ENCODE assay signal across 8 cellular contexts in genomic region chr9:126804696-126805545, GRCh38. TPM values are rescaled to one million over a fixed set of nuclear protein-coding genes. Genes with fewer than 3 reads are reported as not detected.
DNase-seq lines count a peak whose midpoint lies in the region; ATAC-seq and TF ChIP-seq lines count a peak whose summit lies in the region.

Gene ZBTB43, plus strand, starts transcription at chr9:126805040. Its CDS starts 27,470 bp downstream, at chr9:126832510.

- peaks cover 9 to 23% of the 10 kb centered on the region in 2 experiments; a peak in 3 of 4 replicates for H3K79me1 ChIP-seq in IMR-90 (ENCODE audit: low read depth in 1 of 2, low read length in 2 of 2)

- peak within 1 kb of the TSS; percentile 74 for H2AK5ac ChIP-seq in IMR-90 (ENCODE audit: low read depth, low read length)

- H3K4me3 Mint-ChIP-seq in endothelial cell (ENCODE audit: unreplicated experiment): peak within 1 kb of the TSS; percentile 99
- H3K4me3 Mint-ChIP-seq in mesothelial cell of epicardium: peak within 1 kb of the TSS; percentile 91

- H4K5ac ChIP-seq in IMR-90 (ENCODE audit: low read depth, low read length): peak within 1 kb of the TSS; percentile 97

- H3K18ac ChIP-seq in IMR-90 (ENCODE audit: low read depth, low read length): peak within 1 kb of the TSS; percentile 73

- H3K9me3 Mint-ChIP-seq in endothelial cell (ENCODE audit: unreplicated experiment) (no peaks in the 10 kb centered on the region), mesothelial cell of epicardium (no peaks in the 10 kb centered on the region)

- peaks cover 16% of the 10 kb centered on the region for H3K4me1 Mint-ChIP-seq in endothelial cell (ENCODE audit: unreplicated experiment)
- H3K4me1 Mint-ChIP-seq in mesothelial cell of epicardium: peaks cover 29% of the 10 kb centered on the region

- no peaks in the 10 kb centered on the region for H3K9me2 ChIP-seq in OCI-LY7 (ENCODE audit: insufficient read depth, low read length)

- peaks cover 11% of the 10 kb centered on the region for H3K27me3 Mint-ChIP-seq in endothelial cell (ENCODE audit: unreplicated experiment)
- peaks cover 19% of the 10 kb centered on the region for H3K27me3 Mint-ChIP-seq in mesothelial cell of epicardium (ENCODE audit: low read depth)

- H3K23ac ChIP-seq in IMR-90 (ENCODE audit: low read depth, low read length): peak within 1 kb of the TSS; percentile 78

- H2BK120ac ChIP-seq in IMR-90 (ENCODE audit: low read depth, low read length): peak within 1 kb of the TSS; percentile 70

- peak within 1 kb of the TSS; percentile 35; the same call in 1 of the 3 replicates for H2BK15ac ChIP-seq in IMR-90 (ENCODE audit: low read depth, low read length)

- dilution Hi-C loops in IMR-90 (cut with HindIII; ENCODE audit: low sequenced_read_pairs, unreplicated experiment): no loop called here

- ATAC-seq in GM21515 (IDR thresholded peaks at IDR 0.05; ENCODE audit: unreplicated experiment) (peak; percentile 67), IMR-90 (ENCODE audit: low read depth) (peak; percentile 91)

- H3K4ac ChIP-seq in IMR-90 (ENCODE audit: low read depth, low read length): peak within 1 kb of the TSS; percentile 91

- H2AFZ ChIP-seq in IMR-90 (replicated peaks; ENCODE audit: low read length, poor library complexity) (peak within 1 kb of the TSS; percentile 98), OCI-LY7 (ENCODE audit: low read length) (peak within 1 kb of the TSS; percentile 96)

- POLR2A ChIA-PET in IMR-90 (lab: Charles Lee; ENCODE audit: unreplicated experiment) (interaction anchor here (1.5 kb wide), 1 partner anchor 11 kb away, joined by 5 read pairs; no protein-coding TSS in a partner anchor), OCI-LY7 (lab: Charles Lee) (interaction anchor here (1.0 to 1.7 kb wide), 5 partner anchors 9 to 646 kb away, joined by 3 to 6 read pairs (median 3); partner anchors contain the start of genes LRSAM1 and RPL12)

- intact Hi-C loops in IMR-90 (cut with micrococcal nuclease): no loop called here
- intact Hi-C loops in OCI-LY7 (cut with micrococcal nuclease; ENCODE audit: unreplicated experiment): loop anchor here (5.0 to 10.0 kb wide), 2 partner anchors 57 to 110 kb away; partner anchors contain the start of genes RALGPS1 and ZBTB34

- WGBS in IMR-90 (ENCODE audit: extremely low coverage in 2 of 2, insufficient read length in 1 of 2), 2 experiments: 2% methylated on average over 45 of the region's 79 CpGs; no CpG with 5 or more reads in 1 of the 2 experiments

- H3K36me3 ChIP-seq in IMR-90 (ENCODE audit: control insufficient read depth, insufficient read depth, low read length) (no peaks in the 10 kb centered on the region), OCI-LY7 (ENCODE audit: insufficient read depth, low read length) (peaks cover 11% of the 10 kb centered on the region; the same call in 1 of the 2 replicates)

- peak within 1 kb of the TSS; percentile 96 for H3K14ac ChIP-seq in IMR-90 (replicated peaks; ENCODE audit: low read depth, low read length)

- peaks cover 35% of the 10 kb centered on the region; the same call in 1 of the 2 replicates for H3K79me2 ChIP-seq in OCI-LY7 (ENCODE audit: insufficient read depth, low read depth, low read length)

- H3K4me3 ChIP-seq in IMR-90 (ENCODE audit: insufficient read depth, low read depth, low read length) (peak within 1 kb of the TSS; percentile 78), OCI-LY7 (ENCODE audit: low read depth, low read length, poor library complexity, severe bottlenecking) (peak within 1 kb of the TSS; percentile 82)

- H4K8ac ChIP-seq in IMR-90 (ENCODE audit: low read depth in 2 of 2, low read length in 2 of 2): peak within 1 kb of the TSS; percentile 97 to 100

- H4K20me1 ChIP-seq in IMR-90 (ENCODE audit: insufficient read depth, low read length) (peaks cover 14% of the 10 kb centered on the region; the same call in 1 of the 2 replicates), OCI-LY7 (ENCODE audit: insufficient read depth, low read length) (no peaks in the 10 kb centered on the region)

- peak within 1 kb of the TSS; percentile 74 for H2AK9ac ChIP-seq in IMR-90 (replicated peaks; ENCODE audit: low read depth, low read length, poor library complexity)

- peaks cover 3% of the 10 kb centered on the region; the same call in 1 of the 2 replicates for H3K9me1 ChIP-seq in IMR-90 (ENCODE audit: insufficient read depth, low read length)

- no peaks in the 10 kb centered on the region for H3K27me3 ChIP-seq in IMR-90 (ENCODE audit: control insufficient read depth, insufficient read depth, low read length)

- peak; percentile 89 for TF ChIP-seq POLR2A in IMR-90 (IDR thresholded peaks at IDR 0.05; ENCODE audit: low read depth, low read length)

- H3K27ac ChIP-seq in IMR-90 (ENCODE audit: insufficient read depth, low read length) (peak within 1 kb of the TSS; percentile 85), OCI-LY7 (ENCODE audit: low read depth, low read length, poor library complexity, severe bottlenecking) (peak within 1 kb of the TSS; percentile 50)

- CTCF ChIA-PET in IMR-90 (lab: Yijun Ruan, JAX): interaction anchor here (0.5 kb wide), 1 partner anchor 12 kb away, joined by 4 read pairs; no protein-coding TSS in a partner anchor
- CTCF ChIA-PET in OCI-LY7 (lab: Charles Lee; ENCODE audit: unreplicated experiment): interaction anchor here (0.7 kb wide), 1 partner anchor 112 kb away, joined by 3 read pairs; no protein-coding TSS in a partner anchor

- H3K36me3 Mint-ChIP-seq in endothelial cell (ENCODE audit: low read depth, unreplicated experiment): peaks cover 9% of the 10 kb centered on the region
- H3K36me3 Mint-ChIP-seq in mesothelial cell of epicardium: peaks cover 2% of the 10 kb centered on the region

- H4K91ac ChIP-seq in IMR-90 (ENCODE audit: insufficient read depth, low read depth, low read length): peak within 1 kb of the TSS; percentile 80

- H3K9ac ChIP-seq in IMR-90 (ENCODE audit: low read depth, low read length): peak within 1 kb of the TSS; percentile 78

- H2BK5ac ChIP-seq in IMR-90 (ENCODE audit: low read depth, low read length, poor library complexity, severe bottlenecking): peak within 1 kb of the TSS; percentile 73

- peak within 1 kb of the TSS; percentile 98 for H3K4me2 ChIP-seq in IMR-90 (ENCODE audit: low read depth, low read length)
- peak within 1 kb of the TSS; percentile 84 for H3K4me2 ChIP-seq in OCI-LY7 (ENCODE audit: low read length)

- no peaks in the 10 kb centered on the region for H3K9me3 ChIP-seq in IMR-90 (ENCODE audit: control insufficient read depth, insufficient read depth, low read length)
- H3K9me3 ChIP-seq in OCI-LY7 (ENCODE audit: low read length): no peaks in the 10 kb centered on the region

- H3K4me1 ChIP-seq in IMR-90 (ENCODE audit: control insufficient read depth, insufficient read depth, low read length) (peaks cover 4% of the 10 kb centered on the region), OCI-LY7 (ENCODE audit: insufficient read depth, low read length, poor library complexity, severe bottlenecking) (peaks cover 23% of the 10 kb centered on the region)

- H3K56ac ChIP-seq in IMR-90 (ENCODE audit: extremely low read depth, insufficient read depth, low read length): peak within 1 kb of the TSS; percentile 12; the same call in 1 of the 2 replicates

- peak within 1 kb of the TSS; percentile 93 for H3K27ac Mint-ChIP-seq in endothelial cell (ENCODE audit: unreplicated experiment)
- peak within 1 kb of the TSS; percentile 99 for H3K27ac Mint-ChIP-seq in mesothelial cell of epicardium

- in situ Hi-C loops in IMR-90 (cut with MboI; ENCODE audit: low sequenced_read_pairs): no loop called here

- no peak for TF ChIP-seq CTCF in IMR-90 (conservative IDR thresholded peaks at IDR 0.05; ENCODE audit: low read depth, low read length)
- no peak for TF ChIP-seq CTCF in OCI-LY7 (conservative IDR thresholded peaks at IDR 0.05; ENCODE audit: low read length)
- TF ChIP-seq CTCF in endothelial cell (IDR thresholded peaks at IDR 0.05; ENCODE audit: unreplicated experiment): no peak
- TF ChIP-seq CTCF in mesothelial cell of epicardium (IDR thresholded peaks at IDR 0.05; ENCODE audit: unreplicated experiment): no peak

- DNase-seq in D341Med (ENCODE audit: low spot score) (peak; percentile 98), IMR-90 (peak; percentile 93), OCI-LY7 (ENCODE audit: low spot score) (peak; percentile 95), endothelial cell (ENCODE audit: low spot score) (peak; percentile 97), mesothelial cell of epicardium (ENCODE audit: low spot score in 2 of 2, unreplicated experiment in 2 of 2) (peak; percentile 96 to 98)
- DNase-seq in activated CD8-positive, alpha-beta memory T cell treated with anti-CD3 and anti-CD28 coated beads, Interleukin-2, amount 50 U/mL, for 48 hours: peak; percentile 99
- peak; percentile 94 to 96 for DNase-seq in stimulated activated CD8-positive, alpha-beta memory T cell treated with anti-CD3 and anti-CD28 coated beads, Interleukin-15, amount 100 ng/mL, for 4 hours (ENCODE audit: low read depth in 2 of 2)

- BruUV-seq in IMR-90 (replicated peaks; lab: Mats Ljungman, UMichigan) (no TSS peak), OCI-LY7 (replicated peaks; lab: Mats Ljungman, UMichigan) (no TSS peak)

- H2BK20ac ChIP-seq in IMR-90 (ENCODE audit: low read depth, low read length): no peak within 1 kb of the TSS; the same call in 1 of the 2 replicates

- TF ChIP-seq RAD21 in IMR-90 (IDR thresholded peaks at IDR 0.05; ENCODE audit: low read length): no peak

TF ChIP-seq in IMR-90, 13 proteins besides CTCF, POLR2A, EP300 and RAD21:
- TF ChIP-seq MAZ (IDR thresholded peaks at IDR 0.05; ENCODE audit: borderline replicate concordance, low read depth, low read length) (peak; percentile 99), SMC3 (IDR thresholded peaks at IDR 0.05; ENCODE audit: low read depth, low read length) (no peak), CHD1 (IDR thresholded peaks at IDR 0.05; ENCODE audit: low read depth, low read length) (no peak), RCOR1 (IDR thresholded peaks at IDR 0.05; ENCODE audit: insufficient replicate concordance, low read length) (peak; percentile 63)
TF ChIP-seq in IMR-90: peak in this region for 2.

RNA-seq across cellular contexts. Expression of gene ZBTB43, which starts in this region (rescaled TPM):
- total RNA-seq in IMR-90 (2012; rRNA removed) (12.2 and 15.1 TPM in 2 replicates), OCI-LY7 (2022) (6.4 and 7.6 TPM in 2 replicates), endothelial cell (ENCODE audit: unreplicated experiment) (16.7 TPM), mesothelial cell of epicardium (20.1 to 21.4 TPM (median 21.4 TPM) in 3 replicates)
- 4.1 and 4.5 TPM in 2 replicates for polyA plus RNA-seq in IMR-90 (2012; rRNA removed)
- 1.6 and 2.2 TPM in 2 replicates for polyA plus RNA-seq in IMR-90 (2012; cell fraction: cytosol; rRNA removed)
- 3.0 and 7.5 TPM in 2 replicates for polyA plus RNA-seq in IMR-90 (2012; cell fraction: nucleus; rRNA removed; ENCODE audit: low replicate concordance)
- total RNA-seq in OCI-LY7 (2014; rRNA removed; shearing (Covaris generic)): 3.3 and 4.1 TPM in 2 replicates

Comparison
In these comparisons a context has a peak if more than half of its experiments do, and no peak if none do; other contexts are left out.
1. Peak in every context shown above with its lines: DNase-seq, ATAC-seq, H3K4me3 ChIP-seq and H3K27ac ChIP-seq.